Comparison of ENCODE assay signal across 1 cellular context in genomic region chr17:7314719-7315569, GRCh38.
TF ChIP-seq lines count a peak whose summit lies in the region.

TSS of gene GPS2 (minus strand) at chr17:7315360. CDS start at chr17:7315052, 308 bp downstream.

TF ChIP-seq in K562, 482 proteins besides CTCF, POLR2A, EP300 and RAD21 (continued from another document and continues in another):
- TF ChIP-seq, protein P1, sequence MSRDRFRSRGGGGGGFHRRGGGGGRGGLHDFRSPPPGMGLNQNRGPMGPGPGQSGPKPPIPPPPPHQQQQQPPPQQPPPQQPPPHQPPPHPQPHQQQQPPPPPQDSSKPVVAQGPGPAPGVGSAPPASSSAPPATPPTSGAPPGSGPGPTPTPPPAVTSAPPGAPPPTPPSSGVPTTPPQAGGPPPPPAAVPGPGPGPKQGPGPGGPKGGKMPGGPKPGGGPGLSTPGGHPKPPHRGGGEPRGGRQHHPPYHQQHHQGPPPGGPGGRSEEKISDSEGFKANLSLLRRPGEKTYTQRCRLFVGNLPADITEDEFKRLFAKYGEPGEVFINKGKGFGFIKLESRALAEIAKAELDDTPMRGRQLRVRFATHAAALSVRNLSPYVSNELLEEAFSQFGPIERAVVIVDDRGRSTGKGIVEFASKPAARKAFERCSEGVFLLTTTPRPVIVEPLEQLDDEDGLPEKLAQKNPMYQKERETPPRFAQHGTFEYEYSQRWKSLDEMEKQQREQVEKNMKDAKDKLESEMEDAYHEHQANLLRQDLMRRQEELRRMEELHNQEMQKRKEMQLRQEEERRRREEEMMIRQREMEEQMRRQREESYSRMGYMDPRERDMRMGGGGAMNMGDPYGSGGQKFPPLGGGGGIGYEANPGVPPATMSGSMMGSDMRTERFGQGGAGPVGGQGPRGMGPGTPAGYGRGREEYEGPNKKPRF (IDR thresholded peaks at IDR 0.05; ENCODE audit: low read depth, low read length) = no peak
- no peak for TF ChIP-seq NR4A1 (CRISPR knock-in tag; IDR thresholded peaks at IDR 0.05)
- TF ChIP-seq NR4A1 (tag; IDR thresholded peaks at IDR 0.05) = no peak
- TF ChIP-seq ZNF785 (CRISPR knock-in tag; IDR thresholded peaks at IDR 0.05) = no peak
- TF ChIP-seq DMBX1 (CRISPR knock-in tag; IDR thresholded peaks at IDR 0.05; ENCODE audit: borderline replicate concordance) = no peak
- TF ChIP-seq MNT (conservative IDR thresholded peaks at IDR 0.05) = peak; percentile 47 to 65
- TF ChIP-seq FIP1L1 (IDR thresholded peaks at IDR 0.05; ENCODE audit: low read depth, low read length, poor library complexity, severe bottlenecking) = peak; percentile 85
- no peak for TF ChIP-seq ARID3A (IDR thresholded peaks at IDR 0.05; ENCODE audit: borderline replicate concordance, low read depth, low read length)
- 0 out of 2 replicates have a peak, but pooled peaks have one; percentile 65 for TF ChIP-seq GATAD2B (IDR thresholded peaks at IDR 0.05; ENCODE audit: borderline replicate concordance)
- TF ChIP-seq SREBF2 (CRISPR knock-in tag; IDR thresholded peaks at IDR 0.05) = no peak
- no peak for TF ChIP-seq EZH2 (IDR thresholded peaks at IDR 0.05; ENCODE audit: borderline replicate concordance, low read depth, low read length)
- no peak for TF ChIP-seq NCOA1 (IDR thresholded peaks at IDR 0.05; ENCODE audit: low read depth)
- TF ChIP-seq FOXA3 (CRISPR knock-in tag; conservative IDR thresholded peaks at IDR 0.05 in 1 of 2, IDR thresholded peaks at IDR 0.05 in 1 of 2) = no peak
- peak; percentile 15 to 87 (median 59); a peak in 5 of 6 replicates for TF ChIP-seq ZBTB11 (CRISPR knock-in tag; IDR thresholded peaks at IDR 0.05)
- TF ChIP-seq KDM5B (IDR thresholded peaks at IDR 0.05; ENCODE audit: insufficient replicate concordance, low read depth, low read length) = peak; percentile 20
- TF ChIP-seq TEAD2 (tag; IDR thresholded peaks at IDR 0.05) = no peak
- no peak for TF ChIP-seq ZNF311 (CRISPR knock-in tag; IDR thresholded peaks at IDR 0.05)
- no peak for TF ChIP-seq ILK (tag; IDR thresholded peaks at IDR 0.05; ENCODE audit: borderline replicate concordance, low read depth)
- TF ChIP-seq, protein P2, sequence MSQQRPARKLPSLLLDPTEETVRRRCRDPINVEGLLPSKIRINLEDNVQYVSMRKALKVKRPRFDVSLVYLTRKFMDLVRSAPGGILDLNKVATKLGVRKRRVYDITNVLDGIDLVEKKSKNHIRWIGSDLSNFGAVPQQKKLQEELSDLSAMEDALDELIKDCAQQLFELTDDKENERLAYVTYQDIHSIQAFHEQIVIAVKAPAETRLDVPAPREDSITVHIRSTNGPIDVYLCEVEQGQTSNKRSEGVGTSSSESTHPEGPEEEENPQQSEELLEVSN (IDR thresholded peaks at IDR 0.05; ENCODE audit: borderline replicate concordance in 1 of 2, extremely low read depth in 1 of 2, insufficient read depth in 1 of 2, insufficient read length in 1 of 2, low read depth in 1 of 2, low read length in 1 of 2, poor library complexity in 1 of 2, severe bottlenecking in 1 of 2) = peak in 1 of 2 experiments; percentile 47
- TF ChIP-seq, protein P3, sequence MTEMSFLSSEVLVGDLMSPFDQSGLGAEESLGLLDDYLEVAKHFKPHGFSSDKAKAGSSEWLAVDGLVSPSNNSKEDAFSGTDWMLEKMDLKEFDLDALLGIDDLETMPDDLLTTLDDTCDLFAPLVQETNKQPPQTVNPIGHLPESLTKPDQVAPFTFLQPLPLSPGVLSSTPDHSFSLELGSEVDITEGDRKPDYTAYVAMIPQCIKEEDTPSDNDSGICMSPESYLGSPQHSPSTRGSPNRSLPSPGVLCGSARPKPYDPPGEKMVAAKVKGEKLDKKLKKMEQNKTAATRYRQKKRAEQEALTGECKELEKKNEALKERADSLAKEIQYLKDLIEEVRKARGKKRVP (CRISPR knock-in tag; IDR thresholded peaks at IDR 0.05) = no peak
- TF ChIP-seq ARNT (IDR thresholded peaks at IDR 0.05) = no peak
- no peak for TF ChIP-seq IRF2 (CRISPR knock-in tag; IDR thresholded peaks at IDR 0.05)
- TF ChIP-seq, protein P4, sequence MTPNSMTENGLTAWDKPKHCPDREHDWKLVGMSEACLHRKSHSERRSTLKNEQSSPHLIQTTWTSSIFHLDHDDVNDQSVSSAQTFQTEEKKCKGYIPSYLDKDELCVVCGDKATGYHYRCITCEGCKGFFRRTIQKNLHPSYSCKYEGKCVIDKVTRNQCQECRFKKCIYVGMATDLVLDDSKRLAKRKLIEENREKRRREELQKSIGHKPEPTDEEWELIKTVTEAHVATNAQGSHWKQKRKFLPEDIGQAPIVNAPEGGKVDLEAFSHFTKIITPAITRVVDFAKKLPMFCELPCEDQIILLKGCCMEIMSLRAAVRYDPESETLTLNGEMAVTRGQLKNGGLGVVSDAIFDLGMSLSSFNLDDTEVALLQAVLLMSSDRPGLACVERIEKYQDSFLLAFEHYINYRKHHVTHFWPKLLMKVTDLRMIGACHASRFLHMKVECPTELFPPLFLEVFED (CRISPR knock-in tag; conservative IDR thresholded peaks at IDR 0.05) = no peak
- TF ChIP-seq RFX5 (IDR thresholded peaks at IDR 0.05; ENCODE audit: low read depth, low read length) = no peak
- no peak for TF ChIP-seq NCOA2 (IDR thresholded peaks at IDR 0.05; ENCODE audit: partially characterized antibody in 2 of 2)
- TF ChIP-seq CBX2 (IDR thresholded peaks at IDR 0.05; ENCODE audit: insufficient read depth, low read length, poor library complexity, severe bottlenecking) = no peak
- TF ChIP-seq ZNF274 (IDR thresholded peaks at IDR 0.05; ENCODE audit: borderline replicate concordance, low read depth, low read length) = no peak
- no peak for TF ChIP-seq ZNF3 (CRISPR knock-in tag; IDR thresholded peaks at IDR 0.05)
- TF ChIP-seq KDM4B (IDR thresholded peaks at IDR 0.05; ENCODE audit: borderline replicate concordance in 2 of 2, low read depth in 1 of 2) = peak in 1 of 2 experiments; percentile 66; a peak in 1 of 4 replicates
- 0 out of 2 replicates have a peak, but pooled peaks have one; percentile 25 for TF ChIP-seq TARDBP (IDR thresholded peaks at IDR 0.05)
- no peak for TF ChIP-seq RBM34 (IDR thresholded peaks at IDR 0.05; ENCODE audit: borderline replicate concordance, insufficient read depth, low read length)
- 0 out of 2 replicates have a peak, but pooled peaks have one; percentile 41 for TF ChIP-seq NFRKB (IDR thresholded peaks at IDR 0.05; ENCODE audit: low read depth)
- TF ChIP-seq CBX8 (IDR thresholded peaks at IDR 0.05; ENCODE audit: borderline replicate concordance, extremely low read depth, low read depth, low read length, poor library complexity, severe bottlenecking) = no peak
- peak; percentile 97 for TF ChIP-seq ZBTB40 (IDR thresholded peaks at IDR 0.05)
- TF ChIP-seq ZBTB40 (CRISPR knock-in tag; IDR thresholded peaks at IDR 0.05) = no peak
- TF ChIP-seq HMGN3 (IDR thresholded peaks at IDR 0.05; ENCODE audit: borderline replicate concordance, extremely low read depth, insufficient read length, low read depth, low read length) = peak; percentile 55
- TF ChIP-seq FOXP1 (CRISPR knock-in tag; IDR thresholded peaks at IDR 0.05) = no peak; the same call in 1 of the 2 replicates
- no peak for TF ChIP-seq BRF1 (IDR thresholded peaks at IDR 0.05; ENCODE audit: borderline replicate concordance, extremely low read depth, insufficient read length)
- no peak for TF ChIP-seq KAT2B (IDR thresholded peaks at IDR 0.05; ENCODE audit: low read depth, low read length)
- TF ChIP-seq ZNF140 (CRISPR knock-in tag; IDR thresholded peaks at IDR 0.05) = no peak
- no peak for TF ChIP-seq YBX1 (IDR thresholded peaks at IDR 0.05)
